2 cellular contexts compared by ENCODE assay signal in the genomic region with DNA sequence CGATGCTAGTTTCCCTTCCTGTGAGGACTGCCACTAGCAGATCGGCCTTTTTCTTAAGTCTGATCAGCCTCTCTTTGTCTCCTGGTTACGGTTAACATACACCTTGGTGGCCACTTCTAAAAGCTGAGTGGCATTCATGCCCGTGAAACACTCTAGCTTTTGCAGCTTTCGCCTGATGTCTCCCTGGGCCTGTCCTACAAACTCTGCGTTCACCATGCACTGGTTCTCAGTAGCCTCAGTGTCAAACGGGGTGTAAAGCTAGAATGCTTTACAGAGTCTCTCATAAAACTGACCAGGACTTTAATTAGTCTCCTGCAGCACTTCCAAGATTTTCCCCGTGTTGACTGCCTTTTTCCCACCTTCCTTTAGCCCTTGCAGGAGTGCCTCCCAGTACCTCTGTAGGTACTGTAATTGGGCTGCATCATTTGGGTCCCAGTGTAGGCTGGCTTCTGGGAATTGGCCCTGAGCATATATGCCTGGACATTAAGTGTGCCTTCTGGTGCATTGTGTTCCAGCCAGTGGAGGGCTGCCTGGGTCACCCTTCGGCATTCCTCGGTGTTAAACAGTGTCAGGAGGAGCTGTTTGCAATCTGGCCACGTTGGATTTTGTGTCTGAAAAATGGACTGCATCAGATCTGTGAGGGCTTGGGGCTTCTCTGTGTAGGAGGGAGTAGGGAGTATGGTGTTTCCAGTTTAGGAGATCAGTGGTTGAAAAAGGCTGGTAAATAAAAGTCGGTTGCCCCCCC.
TF ChIP-seq lines count a peak whose summit lies in the region.

No MANE protein-coding gene starts in this region.

TF ChIP-seq in K562, 482 proteins besides CTCF, POLR2A, EP300 and RAD21:
- TF ChIP-seq NCOA2 (IDR thresholded peaks at IDR 0.05; ENCODE audit: partially characterized antibody in 2 of 2) (no peak), YBX1 (IDR thresholded peaks at IDR 0.05) (no peak), ZBTB8A (IDR thresholded peaks at IDR 0.05; ENCODE audit: partially characterized antibody) (no peak), SUPT5H (IDR thresholded peaks at IDR 0.05) (0 out of 2 replicates have a peak, but pooled peaks have one; percentile 2), MTA3 (IDR thresholded peaks at IDR 0.05; ENCODE audit: borderline replicate concordance) (no peak), POLR2B (IDR thresholded peaks at IDR 0.05; ENCODE audit: low read depth, partially characterized antibody) (peak; percentile 11)
- TF ChIP-seq, protein P1, sequence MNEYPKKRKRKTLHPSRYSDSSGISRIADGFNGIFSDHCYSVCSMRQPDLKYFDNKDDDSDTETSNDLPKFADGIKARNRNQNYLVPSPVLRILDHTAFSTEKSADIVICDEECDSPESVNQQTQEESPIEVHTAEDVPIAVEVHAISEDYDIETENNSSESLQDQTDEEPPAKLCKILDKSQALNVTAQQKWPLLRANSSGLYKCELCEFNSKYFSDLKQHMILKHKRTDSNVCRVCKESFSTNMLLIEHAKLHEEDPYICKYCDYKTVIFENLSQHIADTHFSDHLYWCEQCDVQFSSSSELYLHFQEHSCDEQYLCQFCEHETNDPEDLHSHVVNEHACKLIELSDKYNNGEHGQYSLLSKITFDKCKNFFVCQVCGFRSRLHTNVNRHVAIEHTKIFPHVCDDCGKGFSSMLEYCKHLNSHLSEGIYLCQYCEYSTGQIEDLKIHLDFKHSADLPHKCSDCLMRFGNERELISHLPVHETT (CRISPR knock-in tag; conservative IDR thresholded peaks at IDR 0.05 in 1 of 2, IDR thresholded peaks at IDR 0.05 in 1 of 2): 0 out of 4 replicates have a peak, but pooled peaks of 1 of the 2 experiments have one; percentile 29
TF ChIP-seq in K562: peak in this region for 3.

TF ChIP-seq in HEK293T, 16 proteins besides CTCF, POLR2A, EP300 and RAD21:
- no peak for TF ChIP-seq L3MBTL2 (conservative IDR thresholded peaks at IDR 0.05)
- TF ChIP-seq ELF4 (IDR thresholded peaks at IDR 0.05): no peak
- no peak for TF ChIP-seq ZNF384 (IDR thresholded peaks at IDR 0.05)
- TF ChIP-seq FOXM1 (IDR thresholded peaks at IDR 0.05; ENCODE audit: borderline replicate concordance): no peak
- no peak for TF ChIP-seq TARDBP (IDR thresholded peaks at IDR 0.05)
- TF ChIP-seq FOXA1 (IDR thresholded peaks at IDR 0.05): no peak
- TF ChIP-seq PKNOX1 (IDR thresholded peaks at IDR 0.05): no peak
- TF ChIP-seq LEF1 (IDR thresholded peaks at IDR 0.05; ENCODE audit: borderline replicate concordance): no peak
- TF ChIP-seq HDGF (IDR thresholded peaks at IDR 0.05; ENCODE audit: borderline replicate concordance): no peak
- no peak for TF ChIP-seq ARNT (IDR thresholded peaks at IDR 0.05)
- no peak for TF ChIP-seq CTBP1 (IDR thresholded peaks at IDR 0.05; ENCODE audit: borderline replicate concordance)
- TF ChIP-seq BHLHE40 (IDR thresholded peaks at IDR 0.05; ENCODE audit: borderline replicate concordance): no peak
- TF ChIP-seq FOXK2 (IDR thresholded peaks at IDR 0.05): no peak
- no peak for TF ChIP-seq SP1 (IDR thresholded peaks at IDR 0.05)
- no peak for TF ChIP-seq SUZ12 (IDR thresholded peaks at IDR 0.05)
- no peak for TF ChIP-seq NFRKB (IDR thresholded peaks at IDR 0.05)
TF ChIP-seq in HEK293T: peak in this region for 0.
